Comparison of ENCODE assay signal across 22 cellular contexts in genomic region chr1:92585831-92586230, GRCh38.
A peak's percentile ranks its signal among the peaks of the same experiment; 100 is the strongest.
DNase-seq lines count a peak whose midpoint lies in the region; ATAC-seq and TF ChIP-seq lines count a peak whose summit lies in the region.
"Had no signal": no experiment of that assay in that cellular context is flagged by ENCODE, and none has a peak within 500 bp of the region (broad histone marks: within the 10 kb centered on the region; RNA-seq: fewer than 3 reads in every experiment).

No MANE protein-coding gene starts in this region.

- DNase-seq in activated naive CD4-positive, alpha-beta T cell (lab: John Stamatoyannopoulos, UW) = no peak
- DNase-seq in RWPE2 (ENCODE audit: low spot score) = no peak
- no peak for DNase-seq in effector memory CD8-positive, alpha-beta T cell
- no peak for DNase-seq in NCI-H446 treated with DMSO at 0.1 percent for 48 hours (lab: John Stamatoyannopoulos, UW)
- DNase-seq in hepatic stellate cell (ENCODE audit: low spot score) = no peak
- DNase-seq in progenitor cell of endocrine pancreas (ENCODE audit: low spot score, unreplicated experiment) = no peak
- no peak for DNase-seq in spleen
- DNase-seq: activated CD4-positive, alpha-beta T cell treated with anti-CD3 and anti-CD28 coated beads for 48 hours; activated effector memory CD4-positive, alpha-beta T cell treated with anti-CD3 and anti-CD28 coated beads, Interleukin-2, amount 50 U/mL, for 16 hours; GM23248; midbrain; NCI-H1694; NCI-H510A; nucleus accumbens; stimulated activated CD4-positive, alpha-beta T cell treated with anti-CD3 and anti-CD28 coated beads, Interleukin-2, amount 100 ng/mL, for 24 hours; T1000 had no signal

- H3K4me3 Mint-ChIP-seq in activated naive CD4-positive, alpha-beta T cell treated with anti-CD3 and anti-CD28 coated beads, Interleukin-2, amount 50 U/mL, for 24 hours = peak overlapping the region; percentile 66
- H3K4me3 Mint-ChIP-seq in effector memory CD8-positive, alpha-beta T cell = peak overlapping the region; percentile 8 to 15
- H3K4me3 Mint-ChIP-seq in progenitor cell of endocrine pancreas (ENCODE audit: low read depth) = no peak overlapping the region
- H3K4me3 Mint-ChIP-seq: brain had no signal

- no peak overlapping the region for H3K4me3 ChIP-seq in RWPE2 (ENCODE audit: severe bottlenecking)
- H3K4me3 ChIP-seq in spleen = no peak overlapping the region
- H3K4me3 ChIP-seq: GM23248, suprapubic skin had no signal

- intact Hi-C loops in spleen (cut with DNase I; ENCODE audit: low total_unique reads) = no loop called here

- H3K27ac ChIP-seq in RWPE2 (ENCODE audit: poor library complexity, severe bottlenecking) (peak overlapping the region; percentile 90), spleen (no peak overlapping the region)
- H3K27ac ChIP-seq: GM23248, suprapubic skin had no signal

- peak; percentile 54; the same call in 2 of the 3 replicates for ATAC-seq in RWPE2 (ENCODE audit: low read depth)
- no peak for ATAC-seq in effector memory CD8-positive, alpha-beta T cell (replicated peaks)
- ATAC-seq: esophagus mucosa, sciatic nerve had no signal

- no peak for TF ChIP-seq POLR2A in spleen (IDR thresholded peaks at IDR 0.05)

- peaks cover 16% of the 10 kb centered on the region for H3K9me3 Mint-ChIP-seq in activated naive CD4-positive, alpha-beta T cell treated with anti-CD3 and anti-CD28 coated beads, Interleukin-2, amount 50 U/mL, for 24 hours
- no peaks in the 10 kb centered on the region for H3K9me3 Mint-ChIP-seq in effector memory CD8-positive, alpha-beta T cell
- peaks cover 21% of the 10 kb centered on the region for H3K9me3 Mint-ChIP-seq in progenitor cell of endocrine pancreas (ENCODE audit: low read depth)

- H3K27ac Mint-ChIP-seq in activated naive CD4-positive, alpha-beta T cell treated with anti-CD3 and anti-CD28 coated beads, Interleukin-2, amount 50 U/mL, for 24 hours = peak overlapping the region; percentile 97
- H3K27ac Mint-ChIP-seq in effector memory CD8-positive, alpha-beta T cell = peak overlapping the region in 1 of 2 donors; percentile 47
- no peak overlapping the region for H3K27ac Mint-ChIP-seq in progenitor cell of endocrine pancreas
- H3K27ac Mint-ChIP-seq: brain had no signal

- no peak for TF ChIP-seq CTCF in RWPE2 (IDR thresholded peaks at IDR 0.05; ENCODE audit: poor library complexity, severe bottlenecking)
- no peak for TF ChIP-seq CTCF in progenitor cell of endocrine pancreas (IDR thresholded peaks at IDR 0.05; ENCODE audit: unreplicated experiment)
- no peak for TF ChIP-seq CTCF in spleen (IDR thresholded peaks at IDR 0.05 in 8 of 11, conservative IDR thresholded peaks at IDR 0.05 in 3 of 11)

- peaks cover 5% of the 10 kb centered on the region for H3K36me3 Mint-ChIP-seq in activated naive CD4-positive, alpha-beta T cell treated with anti-CD3 and anti-CD28 coated beads, Interleukin-2, amount 50 U/mL, for 24 hours
- peaks cover 9% of the 10 kb centered on the region for H3K36me3 Mint-ChIP-seq in effector memory CD8-positive, alpha-beta T cell (ENCODE audit: insufficient read depth)
- peaks cover 23% of the 10 kb centered on the region for H3K36me3 Mint-ChIP-seq in progenitor cell of endocrine pancreas (ENCODE audit: insufficient read depth)

- H3K4me1 ChIP-seq in RWPE2 (ENCODE audit: insufficient read depth, poor library complexity, severe bottlenecking) = peaks cover 23% of the 10 kb centered on the region
- peaks cover 0 to 50% (median 11%) of the 10 kb centered on the region in 6 donors for H3K4me1 ChIP-seq in spleen
- H3K4me1 ChIP-seq: Caco-2, suprapubic skin had no signal

- no peaks in the 10 kb centered on the region for H3K27me3 Mint-ChIP-seq in activated naive CD4-positive, alpha-beta T cell treated with anti-CD3 and anti-CD28 coated beads, Interleukin-2, amount 50 U/mL, for 24 hours
- H3K27me3 Mint-ChIP-seq in effector memory CD8-positive, alpha-beta T cell = no peaks in the 10 kb centered on the region
- no peaks in the 10 kb centered on the region for H3K27me3 Mint-ChIP-seq in progenitor cell of endocrine pancreas

- H3K36me3 ChIP-seq in RWPE2 (ENCODE audit: low read depth) = peaks cover 10% of the 10 kb centered on the region; the same call in 1 of the 2 replicates
- peaks cover 0 to 6% (median 0%) of the 10 kb centered on the region in 6 donors for H3K36me3 ChIP-seq in spleen

- H3K27me3 ChIP-seq in RWPE2 (ENCODE audit: insufficient read depth, poor library complexity, severe bottlenecking) = no peaks in the 10 kb centered on the region
- no peaks in the 10 kb centered on the region for H3K27me3 ChIP-seq in spleen (replicated peaks in 1 of 7)
- H3K27me3 ChIP-seq: suprapubic skin had no signal

- peaks cover 71% of the 10 kb centered on the region for H3K4me1 Mint-ChIP-seq in activated naive CD4-positive, alpha-beta T cell treated with anti-CD3 and anti-CD28 coated beads, Interleukin-2, amount 50 U/mL, for 24 hours
- peaks cover 11 to 24% of the 10 kb centered on the region in 2 donors for H3K4me1 Mint-ChIP-seq in effector memory CD8-positive, alpha-beta T cell (ENCODE audit: low read depth in 2 of 2)
- peaks cover 5% of the 10 kb centered on the region for H3K4me1 Mint-ChIP-seq in progenitor cell of endocrine pancreas (ENCODE audit: low read depth)
- H3K4me1 Mint-ChIP-seq: brain had no signal

- no peaks in the 10 kb centered on the region for H3K9me3 ChIP-seq in RWPE2 (ENCODE audit: severe bottlenecking)
- H3K9me3 ChIP-seq in spleen = no peaks in the 10 kb centered on the region
- H3K9me3 ChIP-seq: Caco-2, suprapubic skin had no signal
